1 cellular context compared by ENCODE assay signal in the genomic region with DNA sequence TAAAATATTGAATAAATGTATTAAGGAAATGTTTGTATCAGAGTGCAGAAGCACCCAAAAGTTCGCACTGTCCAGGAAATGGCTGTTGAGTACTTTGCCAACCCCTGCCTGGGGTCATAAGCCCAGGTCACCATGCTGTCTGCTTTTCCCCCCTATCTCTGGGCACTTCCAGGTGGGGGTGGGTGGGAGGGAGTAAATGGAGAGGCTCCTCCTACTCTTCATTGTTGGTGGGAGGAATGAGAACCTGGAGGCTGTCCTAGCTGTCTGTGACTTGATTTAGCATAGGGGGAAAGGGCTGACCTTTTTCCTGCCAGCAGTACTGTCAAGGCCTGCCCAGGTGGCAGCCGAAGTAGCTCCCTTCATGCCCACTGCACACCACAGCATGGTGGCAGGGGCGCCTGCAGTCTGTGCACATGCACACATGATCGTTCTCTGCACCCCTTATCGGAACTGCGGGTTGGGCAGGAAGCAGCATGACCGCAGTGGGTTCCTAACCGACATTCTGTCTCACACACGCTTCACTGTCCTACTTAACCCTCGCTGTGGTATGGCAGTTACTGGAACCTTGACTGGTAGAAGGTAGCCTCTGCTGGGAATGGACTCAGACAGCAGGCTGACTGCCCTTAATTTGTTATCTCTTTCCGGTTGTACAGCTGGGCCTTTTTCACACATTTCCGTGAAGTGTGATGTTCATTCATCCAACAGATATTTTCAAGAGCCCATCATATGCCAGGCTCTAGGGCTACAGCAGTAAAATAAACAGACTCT.
TF ChIP-seq lines count a peak whose summit lies in the region.

No MANE protein-coding gene starts in this region.

TF ChIP-seq in K562, 482 proteins besides CTCF, POLR2A, EP300 and RAD21 (continued from another document and continues in another):
- TF ChIP-seq, protein P1, sequence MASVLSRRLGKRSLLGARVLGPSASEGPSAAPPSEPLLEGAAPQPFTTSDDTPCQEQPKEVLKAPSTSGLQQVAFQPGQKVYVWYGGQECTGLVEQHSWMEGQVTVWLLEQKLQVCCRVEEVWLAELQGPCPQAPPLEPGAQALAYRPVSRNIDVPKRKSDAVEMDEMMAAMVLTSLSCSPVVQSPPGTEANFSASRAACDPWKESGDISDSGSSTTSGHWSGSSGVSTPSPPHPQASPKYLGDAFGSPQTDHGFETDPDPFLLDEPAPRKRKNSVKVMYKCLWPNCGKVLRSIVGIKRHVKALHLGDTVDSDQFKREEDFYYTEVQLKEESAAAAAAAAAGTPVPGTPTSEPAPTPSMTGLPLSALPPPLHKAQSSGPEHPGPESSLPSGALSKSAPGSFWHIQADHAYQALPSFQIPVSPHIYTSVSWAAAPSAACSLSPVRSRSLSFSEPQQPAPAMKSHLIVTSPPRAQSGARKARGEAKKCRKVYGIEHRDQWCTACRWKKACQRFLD (CRISPR knock-in tag; IDR thresholded peaks at IDR 0.05): 0 out of 2 replicates have a peak, but pooled peaks have one; percentile 31
- TF ChIP-seq MTA3 (IDR thresholded peaks at IDR 0.05; ENCODE audit: borderline replicate concordance) (peak; percentile 57; the same call in 1 of the 2 replicates), ZNF124 (CRISPR knock-in tag; IDR thresholded peaks at IDR 0.05) (no peak), ZEB2 (IDR thresholded peaks at IDR 0.05) (0 out of 2 replicates have a peak, but pooled peaks have one; percentile 56), ZKSCAN3 (CRISPR knock-in tag; IDR thresholded peaks at IDR 0.05) (no peak), ERF (CRISPR knock-in tag; IDR thresholded peaks at IDR 0.05) (peak; percentile 86; the same call in 1 of the 2 replicates), E2F3 (CRISPR knock-in tag; IDR thresholded peaks at IDR 0.05) (peak; percentile 22; the same call in 1 of the 2 replicates), ZBTB1 (CRISPR knock-in tag; IDR thresholded peaks at IDR 0.05; ENCODE audit: borderline replicate concordance, low read depth) (no peak), NONO (IDR thresholded peaks at IDR 0.05; ENCODE audit: low read depth in 2 of 2, low read length in 1 of 2) (no peak), NR4A1 (CRISPR knock-in tag; IDR thresholded peaks at IDR 0.05) (peak; percentile 88; the same call in 1 of the 2 replicates), NR4A1 (tag; IDR thresholded peaks at IDR 0.05) (no peak), YY1 (IDR thresholded peaks at IDR 0.05; ENCODE audit: borderline replicate concordance in 1 of 3, control insufficient read depth in 1 of 3, extremely low read depth in 1 of 3, insufficient read depth in 3 of 3, insufficient read length in 1 of 3, insufficient replicate concordance in 2 of 3, low read depth in 1 of 3, low read length in 2 of 3) (peak in 2 of 3 experiments; percentile 18 to 48), SRSF3 (IDR thresholded peaks at IDR 0.05; ENCODE audit: insufficient read depth, low read length) (no peak), JUN (IDR thresholded peaks at IDR 0.05; ENCODE audit: borderline replicate concordance, low read depth, low read length) (0 out of 2 replicates have a peak, but pooled peaks have one; percentile 32), JUN (CRISPR knock-in tag; IDR thresholded peaks at IDR 0.05; ENCODE audit: borderline replicate concordance) (no peak), ELF4 (CRISPR knock-in tag; IDR thresholded peaks at IDR 0.05) (peak; percentile 74), ZNF75A (CRISPR knock-in tag; IDR thresholded peaks at IDR 0.05) (peak; percentile 36; the same call in 1 of the 2 replicates), ZNF224 (CRISPR knock-in tag; IDR thresholded peaks at IDR 0.05) (no peak), ZNF384 (IDR thresholded peaks at IDR 0.05; ENCODE audit: low read depth, low read length) (no peak), HDAC3 (IDR thresholded peaks at IDR 0.05; ENCODE audit: borderline replicate concordance, partially characterized antibody) (no peak), SIRT6 (IDR thresholded peaks at IDR 0.05; ENCODE audit: low read depth, low read length) (no peak), SMAD3 (CRISPR knock-in tag; conservative IDR thresholded peaks at IDR 0.05) (peak; percentile 66; the same call in 1 of the 2 replicates), TCFL5 (CRISPR knock-in tag; conservative IDR thresholded peaks at IDR 0.05) (no peak), ETS2 (tag; IDR thresholded peaks at IDR 0.05; ENCODE audit: borderline replicate concordance, poor library complexity, severe bottlenecking) (no peak), ZC3H4 (CRISPR knock-in tag; IDR thresholded peaks at IDR 0.05; ENCODE audit: borderline replicate concordance) (no peak), IRF2 (CRISPR knock-in tag; IDR thresholded peaks at IDR 0.05) (no peak), CHD4 (IDR thresholded peaks at IDR 0.05; ENCODE audit: insufficient read depth, insufficient replicate concordance, low read depth, low read length, poor library complexity, severe bottlenecking) (no peak)
- TF ChIP-seq, protein P2, sequence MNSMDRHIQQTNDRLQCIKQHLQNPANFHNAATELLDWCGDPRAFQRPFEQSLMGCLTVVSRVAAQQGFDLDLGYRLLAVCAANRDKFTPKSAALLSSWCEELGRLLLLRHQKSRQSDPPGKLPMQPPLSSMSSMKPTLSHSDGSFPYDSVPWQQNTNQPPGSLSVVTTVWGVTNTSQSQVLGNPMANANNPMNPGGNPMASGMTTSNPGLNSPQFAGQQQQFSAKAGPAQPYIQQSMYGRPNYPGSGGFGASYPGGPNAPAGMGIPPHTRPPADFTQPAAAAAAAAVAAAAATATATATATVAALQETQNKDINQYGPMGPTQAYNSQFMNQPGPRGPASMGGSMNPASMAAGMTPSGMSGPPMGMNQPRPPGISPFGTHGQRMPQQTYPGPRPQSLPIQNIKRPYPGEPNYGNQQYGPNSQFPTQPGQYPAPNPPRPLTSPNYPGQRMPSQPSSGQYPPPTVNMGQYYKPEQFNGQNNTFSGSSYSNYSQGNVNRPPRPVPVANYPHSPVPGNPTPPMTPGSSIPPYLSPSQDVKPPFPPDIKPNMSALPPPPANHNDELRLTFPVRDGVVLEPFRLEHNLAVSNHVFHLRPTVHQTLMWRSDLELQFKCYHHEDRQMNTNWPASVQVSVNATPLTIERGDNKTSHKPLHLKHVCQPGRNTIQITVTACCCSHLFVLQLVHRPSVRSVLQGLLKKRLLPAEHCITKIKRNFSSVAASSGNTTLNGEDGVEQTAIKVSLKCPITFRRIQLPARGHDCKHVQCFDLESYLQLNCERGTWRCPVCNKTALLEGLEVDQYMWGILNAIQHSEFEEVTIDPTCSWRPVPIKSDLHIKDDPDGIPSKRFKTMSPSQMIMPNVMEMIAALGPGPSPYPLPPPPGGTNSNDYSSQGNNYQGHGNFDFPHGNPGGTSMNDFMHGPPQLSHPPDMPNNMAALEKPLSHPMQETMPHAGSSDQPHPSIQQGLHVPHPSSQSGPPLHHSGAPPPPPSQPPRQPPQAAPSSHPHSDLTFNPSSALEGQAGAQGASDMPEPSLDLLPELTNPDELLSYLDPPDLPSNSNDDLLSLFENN (IDR thresholded peaks at IDR 0.05; ENCODE audit: low read depth in 2 of 2, low read length in 2 of 2): 0 out of 4 replicates have a peak, but pooled peaks of 1 of the 2 experiments have one; percentile 31
- TF ChIP-seq, protein P3, sequence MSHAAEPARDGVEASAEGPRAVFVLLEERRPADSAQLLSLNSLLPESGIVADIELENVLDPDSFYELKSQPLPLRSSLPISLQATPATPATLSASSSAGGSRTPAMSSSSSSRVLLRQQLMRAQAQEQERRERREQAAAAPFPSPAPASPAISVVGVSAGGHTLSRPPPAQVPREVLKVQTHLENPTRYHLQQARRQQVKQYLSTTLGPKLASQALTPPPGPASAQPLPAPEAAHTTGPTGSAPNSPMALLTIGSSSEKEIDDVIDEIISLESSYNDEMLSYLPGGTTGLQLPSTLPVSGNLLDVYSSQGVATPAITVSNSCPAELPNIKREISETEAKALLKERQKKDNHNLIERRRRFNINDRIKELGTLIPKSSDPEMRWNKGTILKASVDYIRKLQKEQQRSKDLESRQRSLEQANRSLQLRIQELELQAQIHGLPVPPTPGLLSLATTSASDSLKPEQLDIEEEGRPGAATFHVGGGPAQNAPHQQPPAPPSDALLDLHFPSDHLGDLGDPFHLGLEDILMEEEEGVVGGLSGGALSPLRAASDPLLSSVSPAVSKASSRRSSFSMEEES (CRISPR knock-in tag; IDR thresholded peaks at IDR 0.05): 0 out of 2 replicates have a peak, but pooled peaks have one; percentile 7
- TF ChIP-seq, protein P4, sequence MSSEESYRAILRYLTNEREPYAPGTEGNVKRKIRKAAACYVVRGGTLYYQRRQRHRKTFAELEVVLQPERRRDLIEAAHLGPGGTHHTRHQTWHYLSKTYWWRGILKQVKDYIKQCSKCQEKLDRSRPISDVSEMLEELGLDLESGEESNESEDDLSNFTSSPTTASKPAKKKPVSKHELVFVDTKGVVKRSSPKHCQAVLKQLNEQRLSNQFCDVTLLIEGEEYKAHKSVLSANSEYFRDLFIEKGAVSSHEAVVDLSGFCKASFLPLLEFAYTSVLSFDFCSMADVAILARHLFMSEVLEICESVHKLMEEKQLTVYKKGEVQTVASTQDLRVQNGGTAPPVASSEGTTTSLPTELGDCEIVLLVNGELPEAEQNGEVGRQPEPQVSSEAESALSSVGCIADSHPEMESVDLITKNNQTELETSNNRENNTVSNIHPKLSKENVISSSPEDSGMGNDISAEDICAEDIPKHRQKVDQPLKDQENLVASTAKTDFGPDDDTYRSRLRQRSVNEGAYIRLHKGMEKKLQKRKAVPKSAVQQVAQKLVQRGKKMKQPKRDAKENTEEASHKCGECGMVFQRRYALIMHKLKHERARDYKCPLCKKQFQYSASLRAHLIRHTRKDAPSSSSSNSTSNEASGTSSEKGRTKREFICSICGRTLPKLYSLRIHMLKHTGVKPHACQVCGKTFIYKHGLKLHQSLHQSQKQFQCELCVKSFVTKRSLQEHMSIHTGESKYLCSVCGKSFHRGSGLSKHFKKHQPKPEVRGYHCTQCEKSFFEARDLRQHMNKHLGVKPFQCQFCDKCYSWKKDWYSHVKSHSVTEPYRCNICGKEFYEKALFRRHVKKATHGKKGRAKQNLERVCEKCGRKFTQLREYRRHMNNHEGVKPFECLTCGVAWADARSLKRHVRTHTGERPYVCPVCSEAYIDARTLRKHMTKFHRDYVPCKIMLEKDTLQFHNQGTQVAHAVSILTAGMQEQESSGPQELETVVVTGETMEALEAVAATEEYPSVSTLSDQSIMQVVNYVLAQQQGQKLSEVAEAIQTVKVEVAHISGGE (CRISPR knock-in tag; IDR thresholded peaks at IDR 0.05): no peak; a peak in 1 of 6 replicates
- TF ChIP-seq, protein P5, sequence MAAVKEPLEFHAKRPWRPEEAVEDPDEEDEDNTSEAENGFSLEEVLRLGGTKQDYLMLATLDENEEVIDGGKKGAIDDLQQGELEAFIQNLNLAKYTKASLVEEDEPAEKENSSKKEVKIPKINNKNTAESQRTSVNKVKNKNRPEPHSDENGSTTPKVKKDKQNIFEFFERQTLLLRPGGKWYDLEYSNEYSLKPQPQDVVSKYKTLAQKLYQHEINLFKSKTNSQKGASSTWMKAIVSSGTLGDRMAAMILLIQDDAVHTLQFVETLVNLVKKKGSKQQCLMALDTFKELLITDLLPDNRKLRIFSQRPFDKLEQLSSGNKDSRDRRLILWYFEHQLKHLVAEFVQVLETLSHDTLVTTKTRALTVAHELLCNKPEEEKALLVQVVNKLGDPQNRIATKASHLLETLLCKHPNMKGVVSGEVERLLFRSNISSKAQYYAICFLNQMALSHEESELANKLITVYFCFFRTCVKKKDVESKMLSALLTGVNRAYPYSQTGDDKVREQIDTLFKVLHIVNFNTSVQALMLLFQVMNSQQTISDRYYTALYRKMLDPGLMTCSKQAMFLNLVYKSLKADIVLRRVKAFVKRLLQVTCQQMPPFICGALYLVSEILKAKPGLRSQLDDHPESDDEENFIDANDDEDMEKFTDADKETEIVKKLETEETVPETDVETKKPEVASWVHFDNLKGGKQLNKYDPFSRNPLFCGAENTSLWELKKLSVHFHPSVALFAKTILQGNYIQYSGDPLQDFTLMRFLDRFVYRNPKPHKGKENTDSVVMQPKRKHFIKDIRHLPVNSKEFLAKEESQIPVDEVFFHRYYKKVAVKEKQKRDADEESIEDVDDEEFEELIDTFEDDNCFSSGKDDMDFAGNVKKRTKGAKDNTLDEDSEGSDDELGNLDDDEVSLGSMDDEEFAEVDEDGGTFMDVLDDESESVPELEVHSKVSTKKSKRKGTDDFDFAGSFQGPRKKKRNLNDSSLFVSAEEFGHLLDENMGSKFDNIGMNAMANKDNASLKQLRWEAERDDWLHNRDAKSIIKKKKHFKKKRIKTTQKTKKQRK (IDR thresholded peaks at IDR 0.05; ENCODE audit: borderline replicate concordance, low read depth, low read length): no peak
- TF ChIP-seq, protein P6, sequence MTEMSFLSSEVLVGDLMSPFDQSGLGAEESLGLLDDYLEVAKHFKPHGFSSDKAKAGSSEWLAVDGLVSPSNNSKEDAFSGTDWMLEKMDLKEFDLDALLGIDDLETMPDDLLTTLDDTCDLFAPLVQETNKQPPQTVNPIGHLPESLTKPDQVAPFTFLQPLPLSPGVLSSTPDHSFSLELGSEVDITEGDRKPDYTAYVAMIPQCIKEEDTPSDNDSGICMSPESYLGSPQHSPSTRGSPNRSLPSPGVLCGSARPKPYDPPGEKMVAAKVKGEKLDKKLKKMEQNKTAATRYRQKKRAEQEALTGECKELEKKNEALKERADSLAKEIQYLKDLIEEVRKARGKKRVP (CRISPR knock-in tag; IDR thresholded peaks at IDR 0.05): peak; percentile 21; the same call in 1 of the 2 replicates
- TF ChIP-seq, protein P7, sequence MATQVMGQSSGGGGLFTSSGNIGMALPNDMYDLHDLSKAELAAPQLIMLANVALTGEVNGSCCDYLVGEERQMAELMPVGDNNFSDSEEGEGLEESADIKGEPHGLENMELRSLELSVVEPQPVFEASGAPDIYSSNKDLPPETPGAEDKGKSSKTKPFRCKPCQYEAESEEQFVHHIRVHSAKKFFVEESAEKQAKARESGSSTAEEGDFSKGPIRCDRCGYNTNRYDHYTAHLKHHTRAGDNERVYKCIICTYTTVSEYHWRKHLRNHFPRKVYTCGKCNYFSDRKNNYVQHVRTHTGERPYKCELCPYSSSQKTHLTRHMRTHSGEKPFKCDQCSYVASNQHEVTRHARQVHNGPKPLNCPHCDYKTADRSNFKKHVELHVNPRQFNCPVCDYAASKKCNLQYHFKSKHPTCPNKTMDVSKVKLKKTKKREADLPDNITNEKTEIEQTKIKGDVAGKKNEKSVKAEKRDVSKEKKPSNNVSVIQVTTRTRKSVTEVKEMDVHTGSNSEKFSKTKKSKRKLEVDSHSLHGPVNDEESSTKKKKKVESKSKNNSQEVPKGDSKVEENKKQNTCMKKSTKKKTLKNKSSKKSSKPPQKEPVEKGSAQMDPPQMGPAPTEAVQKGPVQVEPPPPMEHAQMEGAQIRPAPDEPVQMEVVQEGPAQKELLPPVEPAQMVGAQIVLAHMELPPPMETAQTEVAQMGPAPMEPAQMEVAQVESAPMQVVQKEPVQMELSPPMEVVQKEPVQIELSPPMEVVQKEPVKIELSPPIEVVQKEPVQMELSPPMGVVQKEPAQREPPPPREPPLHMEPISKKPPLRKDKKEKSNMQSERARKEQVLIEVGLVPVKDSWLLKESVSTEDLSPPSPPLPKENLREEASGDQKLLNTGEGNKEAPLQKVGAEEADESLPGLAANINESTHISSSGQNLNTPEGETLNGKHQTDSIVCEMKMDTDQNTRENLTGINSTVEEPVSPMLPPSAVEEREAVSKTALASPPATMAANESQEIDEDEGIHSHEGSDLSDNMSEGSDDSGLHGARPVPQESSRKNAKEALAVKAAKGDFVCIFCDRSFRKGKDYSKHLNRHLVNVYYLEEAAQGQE (CRISPR knock-in tag; IDR thresholded peaks at IDR 0.05; ENCODE audit: low read depth): 0 out of 2 replicates have a peak, but pooled peaks have one; percentile 32
